In the genomic region with DNA sequence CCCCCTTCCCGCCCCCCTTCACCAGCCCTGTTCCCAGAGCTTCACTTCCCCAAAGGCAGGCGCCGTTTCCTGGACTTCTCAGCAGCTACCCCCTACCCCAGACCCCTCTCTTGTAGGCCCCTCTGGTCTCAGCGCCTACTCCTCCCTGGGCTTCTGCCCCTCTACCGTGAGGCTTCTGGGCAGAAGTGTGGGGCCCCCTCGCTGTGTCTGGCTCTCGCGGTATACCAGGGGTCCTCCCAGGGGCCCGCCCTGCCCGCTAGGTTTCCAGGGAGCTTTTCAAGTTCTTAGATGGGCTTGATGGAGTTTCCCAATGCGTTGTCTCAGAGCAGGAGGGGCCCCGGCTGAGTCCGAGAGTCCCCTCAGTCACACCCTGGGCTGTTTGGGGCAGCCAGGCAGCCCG, we compare ENCODE assay signal across 13 cellular contexts.
DNase-seq lines count a peak whose midpoint lies in the region; ATAC-seq and TF ChIP-seq lines count a peak whose summit lies in the region.
"Had no signal": no experiment of that assay in that cellular context is flagged by ENCODE, and none has a peak within 500 bp of the region (broad histone marks: within the 10 kb centered on the region; RNA-seq: fewer than 3 reads in every experiment).

No MANE protein-coding gene starts in this region.

- peaks cover 47% of the 10 kb centered on the region for H3K36me3 Mint-ChIP-seq in activated CD4-positive, alpha-beta memory T cell treated with anti-CD3 and anti-CD28 coated beads, Interleukin-2, amount 10 ng/mL, durations not matched to agents 7 days and 5 days (ENCODE audit: low read depth)
- H3K36me3 Mint-ChIP-seq in activated CD4-positive, alpha-beta memory T cell treated with anti-CD3 and anti-CD28 coated beads for 36 hours = no peaks in the 10 kb centered on the region
- H3K36me3 Mint-ChIP-seq in GM23338 (ENCODE audit: low read depth) = no peaks in the 10 kb centered on the region; the same call in 2 of the 3 replicates

- peaks cover 82 to 94% of the 10 kb centered on the region in 2 donors for H3K4me1 ChIP-seq in adrenal gland (replicated peaks in 1 of 2)
- peaks cover 70% of the 10 kb centered on the region for H3K4me1 ChIP-seq in mesenchymal stem cell (ENCODE audit: control insufficient read depth, insufficient read depth, low read depth, low read length)
- peaks cover 40 to 95% (median 90%) of the 10 kb centered on the region in 5 donors for H3K4me1 ChIP-seq in subcutaneous abdominal adipose tissue (ENCODE audit: control insufficient read depth in 5 of 5, insufficient read depth in 5 of 5, low read length in 5 of 5)
- peaks cover 58% of the 10 kb centered on the region for H3K4me1 ChIP-seq in GM23338 (ENCODE audit: insufficient read depth)

- DNase-seq in activated CD4-positive, alpha-beta memory T cell treated with anti-CD3 and anti-CD28 coated beads, Interleukin-2, amount 10 ng/mL, durations not matched to agents 7 days and 5 days = no peak
- DNase-seq in activated CD4-positive, alpha-beta memory T cell treated with anti-CD3 and anti-CD28 coated beads for 36 hours = no peak
- no peak for DNase-seq in adrenal gland
- DNase-seq in mesenchymal stem cell = no peak
- no peak for DNase-seq in GM23338 (ENCODE audit: low spot score)
- no peak for DNase-seq in germinal center (ENCODE audit: low spot score)
- DNase-seq: activated B cell treated with CpG ODN at 0.5 μM for 24 hours; activated naive CD4-positive, alpha-beta T cell treated with anti-CD3 and anti-CD28 coated beads, Interleukin-2, amount 50 U/mL, for 16 hours; hypothalamus; NCI-H446 treated with DMSO at 0.1 percent for 48 hours had no signal

- peak overlapping the region; percentile 52 for H4K8ac ChIP-seq in mesenchymal stem cell (ENCODE audit: low read length)

- H3K9ac ChIP-seq in mesenchymal stem cell (ENCODE audit: low read length) (peak overlapping the region; percentile 48), subcutaneous abdominal adipose tissue (ENCODE audit: low read length in 5 of 5) (peak overlapping the region in 1 of 5 donors; percentile 25)

- 72 to 77% (median 73%) methylated on average over 14 of the region's 14 CpGs; no CpG with 5 or more reads in 1 of the 4 donors for WGBS in adrenal gland, 4 donors
- 54% methylated on average over 13 of the region's 14 CpGs for WGBS in mesenchymal stem cell

- peaks cover 22% of the 10 kb centered on the region for H4K20me1 ChIP-seq in GM23338 (replicated peaks; ENCODE audit: insufficient read depth)

- intact Hi-C loops in activated CD4-positive, alpha-beta memory T cell treated with anti-CD3 and anti-CD28 coated beads for 36 hours (cut with micrococcal nuclease) = loop anchor here (2.0 kb wide), 1 partner anchor 13 kb away; no protein-coding TSS in a partner anchor
- intact Hi-C loops in adrenal gland (cut with DNase I) = no loop called here

- H3K4ac ChIP-seq in mesenchymal stem cell (ENCODE audit: low read depth in 1 of 2, low read length in 2 of 2) = peak overlapping the region; percentile 29 to 44

- no peaks in the 10 kb centered on the region for H3K27me3 Mint-ChIP-seq in activated CD4-positive, alpha-beta memory T cell treated with anti-CD3 and anti-CD28 coated beads, Interleukin-2, amount 10 ng/mL, durations not matched to agents 7 days and 5 days
- H3K27me3 Mint-ChIP-seq in activated CD4-positive, alpha-beta memory T cell treated with anti-CD3 and anti-CD28 coated beads for 36 hours = no peaks in the 10 kb centered on the region
- H3K27me3 Mint-ChIP-seq in GM23338 (ENCODE audit: insufficient read depth, low read depth, poor library complexity) = peaks cover 25% of the 10 kb centered on the region
- H3K27me3 Mint-ChIP-seq: activated B cell treated with CpG ODN at 0.5 μM for 24 hours had no signal

- H3K14ac ChIP-seq in mesenchymal stem cell (ENCODE audit: low read length in 2 of 2) = peak overlapping the region in 1 of 2 experiments; percentile 45

- H3F3A ChIP-seq in GM23338 (replicated peaks; ENCODE audit: low read depth) = peaks cover 15% of the 10 kb centered on the region; the same call in 1 of the 2 replicates

- peak overlapping the region; percentile 85 for H4K91ac ChIP-seq in mesenchymal stem cell (ENCODE audit: low read length)

- CTCF ChIA-PET in activated CD4-positive, alpha-beta memory T cell treated with anti-CD3 and anti-CD28 coated beads, Interleukin-2, amount 10 ng/mL, durations not matched to agents 7 days and 5 days (lab: Charles Lee) = interaction anchor here (0.9 to 2.8 kb wide), 4 partner anchors 13 to 57 kb away, joined by 3 to 31 read pairs (median 7); no protein-coding TSS in a partner anchor
- CTCF ChIA-PET in activated CD4-positive, alpha-beta memory T cell treated with anti-CD3 and anti-CD28 coated beads for 36 hours (lab: Charles Lee) = interaction anchor here (6.5 kb wide), 1 partner anchor 12 kb away, joined by 77 read pairs; no protein-coding TSS in a partner anchor

- POLR2A ChIA-PET in activated CD4-positive, alpha-beta memory T cell treated with anti-CD3 and anti-CD28 coated beads, Interleukin-2, amount 10 ng/mL, durations not matched to agents 7 days and 5 days (lab: Charles Lee) = interaction anchor here (0.7 to 8.8 kb wide), 3 partner anchors 12 to 47 kb away, joined by 3 to 140 read pairs (median 120); no protein-coding TSS in a partner anchor
- POLR2A ChIA-PET in activated CD4-positive, alpha-beta memory T cell treated with anti-CD3 and anti-CD28 coated beads for 36 hours (lab: Charles Lee) = interaction anchor here (2.6 kb wide), 1 partner anchor 15 kb away, joined by 11 read pairs; no protein-coding TSS in a partner anchor

- H2AFZ ChIP-seq in mesenchymal stem cell (ENCODE audit: low read depth, low read length) = no peak overlapping the region
- no peak overlapping the region for H2AFZ ChIP-seq in GM23338

- H3K27ac ChIP-seq in adrenal gland (peak overlapping the region in 4 of 5 donors; percentile 68 to 93 (median 84)), mesenchymal stem cell (ENCODE audit: low read length, poor library complexity, severe bottlenecking) (no peak overlapping the region), subcutaneous abdominal adipose tissue (ENCODE audit: low read depth, low read length) (peak overlapping the region; percentile 57), GM23338 (ENCODE audit: low read depth) (no peak overlapping the region)

- H2AK5ac ChIP-seq in mesenchymal stem cell (ENCODE audit: low read length, severe bottlenecking) = no peak overlapping the region

- TF ChIP-seq POLR2A in adrenal gland (IDR thresholded peaks at IDR 0.05) = no peak

- H3K4me2 ChIP-seq in mesenchymal stem cell (ENCODE audit: low read length, poor library complexity, severe bottlenecking) (no peak overlapping the region), GM23338 (no peak overlapping the region)
- H3K4me2 ChIP-seq: A549 had no signal

- H3K18ac ChIP-seq in mesenchymal stem cell (ENCODE audit: low read depth in 1 of 2, low read length in 2 of 2) = peak overlapping the region; percentile 73 to 85

- H3K9me2 ChIP-seq in GM23338 (ENCODE audit: insufficient read depth) = no peaks in the 10 kb centered on the region

- H3K36me3 ChIP-seq in adrenal gland (replicated peaks in 1 of 2) = no peaks in the 10 kb centered on the region
- peaks cover 20 to 50% of the 10 kb centered on the region in 2 experiments for H3K36me3 ChIP-seq in mesenchymal stem cell (ENCODE audit: control insufficient read depth in 1 of 2, insufficient read depth in 2 of 2, low read depth in 1 of 2, low read length in 2 of 2)
- no peaks in the 10 kb centered on the region for H3K36me3 ChIP-seq in subcutaneous abdominal adipose tissue (ENCODE audit: control insufficient read depth in 5 of 5, insufficient read depth in 5 of 5, low read length in 5 of 5)
- no peaks in the 10 kb centered on the region for H3K36me3 ChIP-seq in GM23338 (ENCODE audit: insufficient read depth)

- no peak for TF ChIP-seq CTCF in adrenal gland (IDR thresholded peaks at IDR 0.05)
- TF ChIP-seq CTCF in GM23338 (conservative IDR thresholded peaks at IDR 0.05; ENCODE audit: low read depth in 2 of 2) = no peak

- H3K27me3 ChIP-seq in adrenal gland (no peaks in the 10 kb centered on the region), mesenchymal stem cell (ENCODE audit: control insufficient read depth in 1 of 2, insufficient read depth in 1 of 2, low read length in 2 of 2) (no peaks in the 10 kb centered on the region), subcutaneous abdominal adipose tissue (ENCODE audit: control insufficient read depth in 5 of 5, insufficient read depth in 4 of 5, low read length in 5 of 5) (no peaks in the 10 kb centered on the region), GM23338 (ENCODE audit: insufficient read depth) (no peaks in the 10 kb centered on the region)

- no peak for ATAC-seq in GM23338
- ATAC-seq in GM18520 (IDR thresholded peaks at IDR 0.05; ENCODE audit: unreplicated experiment) = no peak
- ATAC-seq: A549 had no signal

- no peak overlapping the region for H3K23ac ChIP-seq in mesenchymal stem cell (ENCODE audit: low read length in 2 of 2)

- H3K4me1 Mint-ChIP-seq in activated CD4-positive, alpha-beta memory T cell treated with anti-CD3 and anti-CD28 coated beads, Interleukin-2, amount 10 ng/mL, durations not matched to agents 7 days and 5 days = peaks cover 88% of the 10 kb centered on the region
- peaks cover 78% of the 10 kb centered on the region for H3K4me1 Mint-ChIP-seq in activated CD4-positive, alpha-beta memory T cell treated with anti-CD3 and anti-CD28 coated beads for 36 hours (ENCODE audit: low read depth)
- H3K4me1 Mint-ChIP-seq in GM23338 = peaks cover 83% of the 10 kb centered on the region

- H2BK5ac ChIP-seq in mesenchymal stem cell (ENCODE audit: low read depth, low read length, poor library complexity, severe bottlenecking) = no peak overlapping the region

- peak overlapping the region; percentile 43 for H3K4me3 Mint-ChIP-seq in activated CD4-positive, alpha-beta memory T cell treated with anti-CD3 and anti-CD28 coated beads, Interleukin-2, amount 10 ng/mL, durations not matched to agents 7 days and 5 days
- no peak overlapping the region for H3K4me3 Mint-ChIP-seq in activated CD4-positive, alpha-beta memory T cell treated with anti-CD3 and anti-CD28 coated beads for 36 hours
- no peak overlapping the region for H3K4me3 Mint-ChIP-seq in GM23338
- H3K4me3 Mint-ChIP-seq: activated B cell treated with CpG ODN at 0.5 μM for 24 hours had no signal

- H2BK15ac ChIP-seq in mesenchymal stem cell (ENCODE audit: low read depth, poor library complexity, severe bottlenecking) = no peak overlapping the region

- H3K9me3 ChIP-seq in adrenal gland (replicated peaks in 1 of 3) = no peaks in the 10 kb centered on the region
- H3K9me3 ChIP-seq in mesenchymal stem cell (ENCODE audit: control insufficient read depth, low read length) = no peaks in the 10 kb centered on the region
- H3K9me3 ChIP-seq in subcutaneous abdominal adipose tissue (ENCODE audit: control insufficient read depth in 5 of 5, low read length in 5 of 5) = no peaks in the 10 kb centered on the region
- H3K9me3 ChIP-seq: A549 had no signal

- peaks cover 91% of the 10 kb centered on the region for H3K79me2 ChIP-seq in GM23338 (replicated peaks; ENCODE audit: insufficient read depth)

- no peaks in the 10 kb centered on the region for H3K9me3 Mint-ChIP-seq in activated CD4-positive, alpha-beta memory T cell treated with anti-CD3 and anti-CD28 coated beads, Interleukin-2, amount 10 ng/mL, durations not matched to agents 7 days and 5 days
- no peaks in the 10 kb centered on the region for H3K9me3 Mint-ChIP-seq in activated CD4-positive, alpha-beta memory T cell treated with anti-CD3 and anti-CD28 coated beads for 36 hours
- H3K9me3 Mint-ChIP-seq in GM23338 = no peaks in the 10 kb centered on the region; the same call in 2 of the 3 replicates
- H3K9me3 Mint-ChIP-seq: activated B cell treated with CpG ODN at 0.5 μM for 24 hours had no signal

- H3K27ac Mint-ChIP-seq in activated CD4-positive, alpha-beta memory T cell treated with anti-CD3 and anti-CD28 coated beads, Interleukin-2, amount 10 ng/mL, durations not matched to agents 7 days and 5 days = peak overlapping the region; percentile 61
- no peak overlapping the region for H3K27ac Mint-ChIP-seq in activated CD4-positive, alpha-beta memory T cell treated with anti-CD3 and anti-CD28 coated beads for 36 hours
- H3K27ac Mint-ChIP-seq in GM23338 = no peak overlapping the region
- H3K27ac Mint-ChIP-seq: activated B cell treated with CpG ODN at 0.5 μM for 24 hours had no signal

- peaks cover 2% of the 10 kb centered on the region for H3K79me1 ChIP-seq in mesenchymal stem cell (replicated peaks; ENCODE audit: low read length, poor library complexity, severe bottlenecking)

- peak overlapping the region; percentile 91 for H2BK120ac ChIP-seq in mesenchymal stem cell (ENCODE audit: low read depth, low read length)

- H2BK12ac ChIP-seq in mesenchymal stem cell (ENCODE audit: low read length in 2 of 2) = peak overlapping the region; percentile 38 to 57

- H3K4me3 ChIP-seq in adrenal gland (no peak overlapping the region), mesenchymal stem cell (ENCODE audit: insufficient read depth in 1 of 2, low read depth in 1 of 2, low read length in 2 of 2) (no peak overlapping the region), subcutaneous abdominal adipose tissue (ENCODE audit: low read depth in 1 of 5, low read length in 5 of 5) (peak overlapping the region in 1 of 5 donors; percentile 38), GM23338 (no peak overlapping the region)
- H3K4me3 ChIP-seq: A549 had no signal

Comparison
In these comparisons a context has a peak if more than half of its experiments do, and no peak if none do; other contexts are left out.
1. H3K27ac ChIP-seq: peak in adrenal gland (4 of 5) and subcutaneous abdominal adipose tissue (single experiment); none in mesenchymal stem cell (single experiment) and GM23338 (single experiment).